In the genomic region with DNA sequence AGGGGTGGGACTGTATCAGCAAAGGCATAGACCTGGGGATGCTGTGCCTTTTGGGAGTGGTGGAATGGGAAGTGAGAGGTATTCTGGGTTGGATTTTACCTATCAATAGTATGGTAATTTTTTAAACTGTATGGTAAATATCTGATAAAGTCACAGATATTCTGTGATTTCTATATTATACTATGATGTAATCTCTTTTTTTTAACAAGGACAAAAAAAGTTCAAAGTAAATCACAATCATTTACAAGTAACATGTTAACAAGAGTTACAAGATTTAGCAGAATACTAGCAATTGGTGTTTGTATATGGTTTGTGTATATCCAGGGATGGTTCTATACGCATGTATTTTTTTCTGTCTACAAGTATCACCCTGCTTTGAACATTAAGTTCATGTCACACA, we compare ENCODE assay signal across 18 cellular contexts. TPM values are rescaled to one million over a fixed set of nuclear protein-coding genes. Genes with fewer than 3 reads are reported as not detected.
DNase-seq lines count a peak whose midpoint lies in the region; TF ChIP-seq lines count a peak whose summit lies in the region.
"Had no signal": no experiment of that assay in that cellular context is flagged by ENCODE, and none has a peak within 500 bp of the region (broad histone marks: within the 10 kb centered on the region; RNA-seq: fewer than 3 reads in every experiment).

No MANE protein-coding gene starts in this region.

- POLR2A ChIA-PET in HEK293 (lab: Yijun Ruan, JAX): no interaction called here

- H3K4me1 ChIP-seq in HEK293 (ENCODE audit: control insufficient read depth, insufficient read depth, low read length) (no peaks in the 10 kb centered on the region), left ventricle myocardium inferior (no peaks in the 10 kb centered on the region)
- H3K4me1 ChIP-seq: BE2C had no signal

- CTCF ChIA-PET in Calu3 (lab: Charles Lee) (no interaction called here), HEK293 (lab: Yijun Ruan, JAX) (interaction anchor here (0.6 to 0.8 kb wide), 2 partner anchors 55 to 774 kb away, joined by 4 to 5 read pairs; no protein-coding TSS in a partner anchor)

- TF ChIP-seq CTCF in Calu3 (IDR thresholded peaks at IDR 0.05; ENCODE audit: unreplicated experiment) (no peak), HEK293 (tag by site-specific recombination; IDR thresholded peaks at IDR 0.05) (no peak), progenitor cell of endocrine pancreas (IDR thresholded peaks at IDR 0.05; ENCODE audit: unreplicated experiment) (no peak), left ventricle myocardium inferior (IDR thresholded peaks at IDR 0.05; ENCODE audit: borderline replicate concordance) (no peak)

- no TSS peak for BruUV-seq in Calu3 (replicated peaks; lab: Mats Ljungman, UMichigan)

- H3K4me1 Mint-ChIP-seq in Calu3 (ENCODE audit: low read depth, unreplicated experiment) (peaks cover 16% of the 10 kb centered on the region), progenitor cell of endocrine pancreas (ENCODE audit: low read depth) (no peaks in the 10 kb centered on the region)
- H3K4me1 Mint-ChIP-seq: CD4-positive, alpha-beta memory T cell; CD4-positive, CD25-positive, alpha-beta regulatory T cell; CD8-positive, alpha-beta memory T cell had no signal

- intact Hi-C loops in Calu3 (cut with micrococcal nuclease; ENCODE audit: unreplicated experiment) (no loop called here), left ventricle myocardium inferior (cut with micrococcal nuclease) (no loop called here)

- H3K9me3 ChIP-seq in HEK293 (ENCODE audit: control insufficient read depth, insufficient read depth, low read depth, low read length) (no peaks in the 10 kb centered on the region), left ventricle myocardium inferior (replicated peaks) (no peaks in the 10 kb centered on the region)
- H3K9me3 ChIP-seq: BE2C, BLaER1 had no signal

- no peak overlapping the region for H3K4me3 ChIP-seq in HEK293 (ENCODE audit: low read depth, low read length)
- no peak overlapping the region for H3K4me3 ChIP-seq in left ventricle myocardium inferior
- H3K4me3 ChIP-seq: BLaER1 had no signal

- H3K27ac Mint-ChIP-seq in Calu3 (ENCODE audit: unreplicated experiment) (peak overlapping the region; percentile 48), progenitor cell of endocrine pancreas (peak overlapping the region; percentile 4)
- H3K27ac Mint-ChIP-seq: CD14-positive monocyte; CD4-positive, CD25-positive, alpha-beta regulatory T cell; CD8-positive, alpha-beta memory T cell had no signal

- H3K9me3 Mint-ChIP-seq in Calu3 (ENCODE audit: low read depth, unreplicated experiment): no peaks in the 10 kb centered on the region
- no peaks in the 10 kb centered on the region for H3K9me3 Mint-ChIP-seq in progenitor cell of endocrine pancreas (ENCODE audit: low read depth)
- H3K9me3 Mint-ChIP-seq: CD4-positive, alpha-beta memory T cell; CD8-positive, alpha-beta memory T cell had no signal

- H3K4me3 Mint-ChIP-seq in Calu3 (ENCODE audit: low read depth, unreplicated experiment) (no peak overlapping the region), progenitor cell of endocrine pancreas (ENCODE audit: low read depth) (no peak overlapping the region)
- H3K4me3 Mint-ChIP-seq: CD14-positive monocyte; CD4-positive, alpha-beta memory T cell; CD4-positive, CD25-positive, alpha-beta regulatory T cell; CD8-positive, alpha-beta memory T cell had no signal

- DNase-seq in Calu3 (no peak), progenitor cell of endocrine pancreas (ENCODE audit: low spot score, unreplicated experiment) (no peak), mesenteric fat pad (ENCODE audit: low spot score) (no peak), left ventricle myocardium inferior (no peak)
- DNase-seq: 8988T; ACHN; BE2C; C1 segment of cervical spinal cord; CD4-positive, alpha-beta memory T cell; CD4-positive, CD25-positive, alpha-beta regulatory T cell; CD8-positive, alpha-beta memory T cell; COR-L47; DMS79 treated with DMSO at 0.1 percent for 48 hours; GF-D8 had no signal

- H3K27me3 Mint-ChIP-seq in Calu3 (ENCODE audit: unreplicated experiment) (no peaks in the 10 kb centered on the region), progenitor cell of endocrine pancreas (no peaks in the 10 kb centered on the region)

- peaks cover 23% of the 10 kb centered on the region for H3K36me3 Mint-ChIP-seq in Calu3 (ENCODE audit: insufficient read depth, unreplicated experiment)
- H3K36me3 Mint-ChIP-seq in progenitor cell of endocrine pancreas (ENCODE audit: insufficient read depth): peaks cover 9% of the 10 kb centered on the region
- H3K36me3 Mint-ChIP-seq: CD4-positive, alpha-beta memory T cell; CD4-positive, CD25-positive, alpha-beta regulatory T cell; CD8-positive, alpha-beta memory T cell had no signal

- peaks cover 23 to 29% of the 10 kb centered on the region in 2 experiments for H3K36me3 ChIP-seq in HEK293 (ENCODE audit: control insufficient read depth in 2 of 2, insufficient read depth in 1 of 2, low read length in 2 of 2)
- H3K36me3 ChIP-seq in left ventricle myocardium inferior: no peaks in the 10 kb centered on the region
- H3K36me3 ChIP-seq: BE2C, BLaER1 had no signal

- no peak overlapping the region for H3K27ac ChIP-seq in HEK293 (ENCODE audit: extremely low read depth, low read depth, low read length)
- no peak overlapping the region for H3K27ac ChIP-seq in left ventricle myocardium inferior (replicated peaks)
- H3K27ac ChIP-seq: BLaER1 had no signal

- H3K27me3 ChIP-seq in left ventricle myocardium inferior (ENCODE audit: low read depth): no peaks in the 10 kb centered on the region
- H3K27me3 ChIP-seq: BE2C, BLaER1 had no signal

TF ChIP-seq in HEK293, 187 proteins besides CTCF, POLR2A, EP300 and RAD21:
- TF ChIP-seq ZNF600 (tag by site-specific recombination; IDR thresholded peaks at IDR 0.05): no peak
- TF ChIP-seq, protein P1, sequence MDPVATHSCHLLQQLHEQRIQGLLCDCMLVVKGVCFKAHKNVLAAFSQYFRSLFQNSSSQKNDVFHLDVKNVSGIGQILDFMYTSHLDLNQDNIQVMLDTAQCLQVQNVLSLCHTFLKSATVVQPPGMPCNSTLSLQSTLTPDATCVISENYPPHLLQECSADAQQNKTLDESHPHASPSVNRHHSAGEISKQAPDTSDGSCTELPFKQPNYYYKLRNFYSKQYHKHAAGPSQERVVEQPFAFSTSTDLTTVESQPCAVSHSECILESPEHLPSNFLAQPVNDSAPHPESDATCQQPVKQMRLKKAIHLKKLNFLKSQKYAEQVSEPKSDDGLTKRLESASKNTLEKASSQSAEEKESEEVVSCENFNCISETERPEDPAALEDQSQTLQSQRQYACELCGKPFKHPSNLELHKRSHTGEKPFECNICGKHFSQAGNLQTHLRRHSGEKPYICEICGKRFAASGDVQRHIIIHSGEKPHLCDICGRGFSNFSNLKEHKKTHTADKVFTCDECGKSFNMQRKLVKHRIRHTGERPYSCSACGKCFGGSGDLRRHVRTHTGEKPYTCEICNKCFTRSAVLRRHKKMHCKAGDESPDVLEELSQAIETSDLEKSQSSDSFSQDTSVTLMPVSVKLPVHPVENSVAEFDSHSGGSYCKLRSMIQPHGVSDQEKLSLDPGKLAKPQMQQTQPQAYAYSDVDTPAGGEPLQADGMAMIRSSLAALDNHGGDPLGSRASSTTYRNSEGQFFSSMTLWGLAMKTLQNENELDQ (tag by site-specific recombination; IDR thresholded peaks at IDR 0.05; ENCODE audit: low read depth): no peak
- TF ChIP-seq, protein P2, sequence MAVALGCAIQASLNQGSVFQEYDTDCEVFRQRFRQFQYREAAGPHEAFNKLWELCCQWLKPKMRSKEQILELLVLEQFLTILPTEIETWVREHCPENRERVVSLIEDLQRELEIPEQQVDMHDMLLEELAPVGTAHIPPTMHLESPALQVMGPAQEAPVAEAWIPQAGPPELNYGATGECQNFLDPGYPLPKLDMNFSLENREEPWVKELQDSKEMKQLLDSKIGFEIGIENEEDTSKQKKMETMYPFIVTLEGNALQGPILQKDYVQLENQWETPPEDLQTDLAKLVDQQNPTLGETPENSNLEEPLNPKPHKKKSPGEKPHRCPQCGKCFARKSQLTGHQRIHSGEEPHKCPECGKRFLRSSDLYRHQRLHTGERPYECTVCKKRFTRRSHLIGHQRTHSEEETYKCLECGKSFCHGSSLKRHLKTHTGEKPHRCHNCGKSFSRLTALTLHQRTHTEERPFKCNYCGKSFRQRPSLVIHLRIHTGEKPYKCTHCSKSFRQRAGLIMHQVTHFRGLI (tag by site-specific recombination; IDR thresholded peaks at IDR 0.05): no peak
- TF ChIP-seq, protein P3, sequence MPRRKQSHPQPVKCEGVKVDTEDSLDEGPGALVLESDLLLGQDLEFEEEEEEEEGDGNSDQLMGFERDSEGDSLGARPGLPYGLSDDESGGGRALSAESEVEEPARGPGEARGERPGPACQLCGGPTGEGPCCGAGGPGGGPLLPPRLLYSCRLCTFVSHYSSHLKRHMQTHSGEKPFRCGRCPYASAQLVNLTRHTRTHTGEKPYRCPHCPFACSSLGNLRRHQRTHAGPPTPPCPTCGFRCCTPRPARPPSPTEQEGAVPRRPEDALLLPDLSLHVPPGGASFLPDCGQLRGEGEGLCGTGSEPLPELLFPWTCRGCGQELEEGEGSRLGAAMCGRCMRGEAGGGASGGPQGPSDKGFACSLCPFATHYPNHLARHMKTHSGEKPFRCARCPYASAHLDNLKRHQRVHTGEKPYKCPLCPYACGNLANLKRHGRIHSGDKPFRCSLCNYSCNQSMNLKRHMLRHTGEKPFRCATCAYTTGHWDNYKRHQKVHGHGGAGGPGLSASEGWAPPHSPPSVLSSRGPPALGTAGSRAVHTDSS (tag by site-specific recombination; IDR thresholded peaks at IDR 0.05): no peak
- no peak for TF ChIP-seq ZBTB8A (tag by site-specific recombination; IDR thresholded peaks at IDR 0.05)
- TF ChIP-seq ATF2 (tag by site-specific recombination; IDR thresholded peaks at IDR 0.05; ENCODE audit: low read depth): peak; percentile 71
- TF ChIP-seq KLF8 (tag by site-specific recombination; IDR thresholded peaks at IDR 0.05): no peak
TF ChIP-seq in HEK293: peak in this region for 1.

RNA-seq across cellular contexts. Expression of gene BMAL2, which starts 56.0 kb away (rescaled TPM):
- total RNA-seq in Calu3 (2022) (68.2 and 71.2 TPM in 2 replicates), progenitor cell of endocrine pancreas (26.0 and 28.8 TPM in 2 replicates), mesenteric fat pad (3.2 TPM), left ventricle myocardium inferior (1.5 TPM)

RNA-seq across cellular contexts. Expression of gene SMCO2, which starts 57.9 kb away (rescaled TPM):
- total RNA-seq in Calu3 (2022): 1.6 and 2.5 TPM in 2 replicates
- 1.4 and 1.6 TPM in 2 replicates for total RNA-seq in progenitor cell of endocrine pancreas
- total RNA-seq in mesenteric fat pad: not detected
- not detected for total RNA-seq in left ventricle myocardium inferior
- total RNA-seq: A673; CD4-positive, alpha-beta memory T cell; CD4-positive, CD25-positive, alpha-beta regulatory T cell; CD8-positive, alpha-beta memory T cell had no signal
